25 cellular contexts compared by ENCODE assay signal in genomic region chr1:109816975-109817535, GRCh38. TPM values are rescaled to one million over a fixed set of nuclear protein-coding genes. Genes with fewer than 3 reads are reported as not detected.
A peak's percentile ranks its signal among the peaks of the same experiment; 100 is the strongest.
DNase-seq lines count a peak whose midpoint lies in the region; ATAC-seq and TF ChIP-seq lines count a peak whose summit lies in the region.
"Had no signal": no experiment of that assay in that cellular context is flagged by ENCODE, and none has a peak within 500 bp of the region (broad histone marks: within the 10 kb centered on the region; RNA-seq: fewer than 3 reads in every experiment).

No MANE protein-coding gene starts in this region.

- H3K4me3 ChIP-seq in MM.1S (ENCODE audit: low read length): no peak overlapping the region
- no peak overlapping the region for H3K4me3 ChIP-seq in coronary artery
- H3K4me3 ChIP-seq: lung, psoas muscle, SJCRH30, upper lobe of right lung had no signal

- peak overlapping the region; percentile 28; the same call in 1 of the 2 replicates for H3K9ac ChIP-seq in MM.1S (ENCODE audit: low read length)

- H3K9me3 ChIP-seq in MM.1S (replicated peaks; ENCODE audit: insufficient read depth, low read length): no peaks in the 10 kb centered on the region
- H3K9me3 ChIP-seq: SJCRH30, upper lobe of right lung had no signal

- no peaks in the 10 kb centered on the region for H3K9me2 ChIP-seq in MM.1S (replicated peaks; ENCODE audit: insufficient read depth, low read length)

- H3K9me3 Mint-ChIP-seq in T-helper 2 cell treated with Interferon-gamma antibody and Interleukin-4, amounts not matched to agents 5 μg/mL and 100 μg/mL, for 36 hours: peaks cover 9% of the 10 kb centered on the region
- no peaks in the 10 kb centered on the region for H3K9me3 Mint-ChIP-seq in stimulated activated memory B cell treated with anti-CD40 and anti-IgM and Interleukin-4, amounts not matched to agents 10 μg/mL and 1 μg/mL and 100 μg/mL, for 72 hours
- H3K9me3 Mint-ChIP-seq: activated naive CD4-positive, alpha-beta T cell treated with anti-CD3 and anti-CD28 coated beads, Interleukin-2, amount 50 U/mL, for 24 hours; IgD-negative memory B cell had no signal

- no peak for DNase-seq in T-helper 2 cell treated with Interferon-gamma antibody and Interleukin-4, amounts not matched to agents 5 μg/mL and 100 μg/mL, for 36 hours (ENCODE audit: low spot score)
- DNase-seq in T-helper 2 cell: no peak
- DNase-seq in MM.1S: no peak
- peak; percentile 62 for DNase-seq in coronary artery (ENCODE audit: low spot score)
- no peak for DNase-seq in DMS53 (lab: John Stamatoyannopoulos, UW)
- DNase-seq in H4 (ENCODE audit: low spot score): no peak
- DNase-seq in DMS79 (lab: John Stamatoyannopoulos, UW): no peak
- DNase-seq: activated CD4-positive, alpha-beta T cell treated with anti-CD3 and anti-CD28 coated beads for 36 hours; CD8-positive, alpha-beta T cell; central memory CD4-positive, alpha-beta T cell; NCI-H510A; psoas muscle; SJCRH30; T-helper 1 cell; upper lobe of right lung had no signal

- TF ChIP-seq CTCF in MM.1S (IDR thresholded peaks at IDR 0.05; ENCODE audit: low read length): no peak
- no peak for TF ChIP-seq CTCF in coronary artery (IDR thresholded peaks at IDR 0.05)

- H3K4me1 Mint-ChIP-seq in T-helper 2 cell treated with Interferon-gamma antibody and Interleukin-4, amounts not matched to agents 5 μg/mL and 100 μg/mL, for 36 hours (ENCODE audit: low read depth): peaks cover 36% of the 10 kb centered on the region
- H3K4me1 Mint-ChIP-seq in stimulated activated memory B cell treated with anti-CD40 and anti-IgM and Interleukin-4, amounts not matched to agents 10 μg/mL and 1 μg/mL and 100 μg/mL, for 72 hours: peaks cover 48% of the 10 kb centered on the region

- H3K36me3 ChIP-seq in MM.1S (replicated peaks; ENCODE audit: insufficient read depth, low read length): no peaks in the 10 kb centered on the region
- H3K36me3 ChIP-seq: SJCRH30, upper lobe of right lung had no signal

- ATAC-seq in stimulated activated memory B cell treated with anti-CD40 and anti-IgM and Interleukin-4, amounts not matched to agents 10 μg/mL and 1 μg/mL and 100 μg/mL, for 72 hours: no peak
- ATAC-seq: activated CD4-positive, alpha-beta T cell treated with anti-CD3 and anti-CD28 coated beads for 36 hours; CD8-positive, alpha-beta T cell; psoas muscle had no signal

- H3K27me3 ChIP-seq in MM.1S (replicated peaks; ENCODE audit: insufficient read depth, low read length): no peaks in the 10 kb centered on the region
- H3K27me3 ChIP-seq: SJCRH30, upper lobe of right lung had no signal

- peaks cover 11% of the 10 kb centered on the region for H3F3A ChIP-seq in MM.1S (ENCODE audit: insufficient read depth, low read length)

- peak overlapping the region; percentile 38; the same call in 1 of the 2 replicates for H2AFZ ChIP-seq in MM.1S (ENCODE audit: low read length)

- no peak overlapping the region for H3K4me3 Mint-ChIP-seq in T-helper 2 cell treated with Interferon-gamma antibody and Interleukin-4, amounts not matched to agents 5 μg/mL and 100 μg/mL, for 36 hours
- no peak overlapping the region for H3K4me3 Mint-ChIP-seq in stimulated activated memory B cell treated with anti-CD40 and anti-IgM and Interleukin-4, amounts not matched to agents 10 μg/mL and 1 μg/mL and 100 μg/mL, for 72 hours
- H3K4me3 Mint-ChIP-seq: activated CD4-positive, alpha-beta T cell treated with anti-CD3 and anti-CD28 coated beads for 36 hours; activated naive CD4-positive, alpha-beta T cell treated with anti-CD3 and anti-CD28 coated beads, Interleukin-2, amount 50 U/mL, for 24 hours; CD8-positive, alpha-beta T cell had no signal

- no peaks in the 10 kb centered on the region for H3K27me3 Mint-ChIP-seq in T-helper 2 cell treated with Interferon-gamma antibody and Interleukin-4, amounts not matched to agents 5 μg/mL and 100 μg/mL, for 36 hours (ENCODE audit: low read depth)
- H3K27me3 Mint-ChIP-seq in stimulated activated memory B cell treated with anti-CD40 and anti-IgM and Interleukin-4, amounts not matched to agents 10 μg/mL and 1 μg/mL and 100 μg/mL, for 72 hours: no peaks in the 10 kb centered on the region
- H3K27me3 Mint-ChIP-seq: activated CD4-positive, alpha-beta T cell treated with anti-CD3 and anti-CD28 coated beads for 36 hours; activated naive CD4-positive, alpha-beta T cell treated with anti-CD3 and anti-CD28 coated beads, Interleukin-2, amount 50 U/mL, for 24 hours; IgD-negative memory B cell had no signal

- H4K20me1 ChIP-seq in MM.1S (ENCODE audit: insufficient read depth, low read length): no peaks in the 10 kb centered on the region

- H3K27ac ChIP-seq in MM.1S (ENCODE audit: low read length): peak overlapping the region; percentile 97; the same call in 1 of the 2 replicates
- peak overlapping the region in 1 of 2 donors; percentile 24 for H3K27ac ChIP-seq in coronary artery
- H3K27ac ChIP-seq: 22Rv1, psoas muscle, SJCRH30, upper lobe of right lung had no signal

- H3K36me3 Mint-ChIP-seq in T-helper 2 cell treated with Interferon-gamma antibody and Interleukin-4, amounts not matched to agents 5 μg/mL and 100 μg/mL, for 36 hours (ENCODE audit: low read depth): peaks cover 5% of the 10 kb centered on the region
- no peaks in the 10 kb centered on the region for H3K36me3 Mint-ChIP-seq in stimulated activated memory B cell treated with anti-CD40 and anti-IgM and Interleukin-4, amounts not matched to agents 10 μg/mL and 1 μg/mL and 100 μg/mL, for 72 hours
- H3K36me3 Mint-ChIP-seq: CD8-positive, alpha-beta T cell had no signal

- H3K27ac Mint-ChIP-seq in T-helper 2 cell treated with Interferon-gamma antibody and Interleukin-4, amounts not matched to agents 5 μg/mL and 100 μg/mL, for 36 hours: peak overlapping the region; percentile 57
- peak overlapping the region; percentile 1 for H3K27ac Mint-ChIP-seq in stimulated activated memory B cell treated with anti-CD40 and anti-IgM and Interleukin-4, amounts not matched to agents 10 μg/mL and 1 μg/mL and 100 μg/mL, for 72 hours
- H3K27ac Mint-ChIP-seq: activated CD4-positive, alpha-beta T cell treated with anti-CD3 and anti-CD28 coated beads for 36 hours; activated naive CD4-positive, alpha-beta T cell treated with anti-CD3 and anti-CD28 coated beads, Interleukin-2, amount 50 U/mL, for 24 hours; CD8-positive, alpha-beta T cell; IgD-negative memory B cell had no signal

- peak overlapping the region; percentile 18; the same call in 1 of the 2 replicates for H3K4me2 ChIP-seq in MM.1S (ENCODE audit: low read depth, low read length)

- H3K4me1 ChIP-seq in MM.1S (ENCODE audit: low read length): peaks cover 39% of the 10 kb centered on the region

- no peaks in the 10 kb centered on the region for H3K79me2 ChIP-seq in MM.1S (ENCODE audit: low read length)

RNA-seq across cellular contexts. Expression of gene EPS8L3, which starts 53.3 kb away (rescaled TPM):
- not detected in 2 replicates for total RNA-seq in H4 (2014; rRNA removed; shearing (Covaris generic))
- total RNA-seq: activated CD4-positive, alpha-beta T cell treated with anti-CD3 and anti-CD28 coated beads for 36 hours; astrocyte; CD8-positive, alpha-beta T cell; glomerular endothelial cell; MCF 10A; SJCRH30; skeletal muscle tissue; subcutaneous adipose tissue; upper lobe of right lung had no signal
